19 cellular contexts compared by ENCODE assay signal in the genomic region with DNA sequence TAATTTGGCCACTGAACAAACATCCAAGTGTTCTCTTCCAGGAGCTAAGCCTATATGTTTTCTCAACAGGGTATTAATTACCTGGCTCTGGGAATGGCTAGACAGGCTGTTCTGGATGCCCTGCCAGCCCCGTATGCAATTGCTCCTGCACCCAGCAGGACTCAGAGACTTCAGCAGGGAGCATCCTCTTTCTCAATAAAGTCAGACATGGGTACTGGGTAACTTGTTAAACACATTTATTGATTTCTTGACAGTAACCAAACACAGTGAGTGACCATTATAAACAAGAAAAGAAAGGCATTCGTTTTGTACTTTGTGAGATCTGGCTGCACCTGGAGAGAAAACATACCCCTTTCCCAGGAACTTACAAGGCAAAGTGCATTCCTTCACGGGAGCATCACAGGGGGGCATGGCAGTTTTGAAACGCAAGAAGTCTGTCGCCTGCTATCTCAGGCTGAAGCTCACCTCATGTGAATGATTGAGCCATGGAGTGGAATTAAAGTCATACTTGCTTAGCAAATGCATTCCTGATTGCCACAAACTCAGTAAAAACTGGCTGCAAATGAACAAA.
A peak's percentile ranks its signal among the peaks of the same experiment; 100 is the strongest.
DNase-seq lines count a peak whose midpoint lies in the region; ATAC-seq, FAIRE-seq and TF ChIP-seq lines count a peak whose summit lies in the region.
"Had no signal": no experiment of that assay in that cellular context is flagged by ENCODE, and none has a peak within 500 bp of the region (broad histone marks: within the 10 kb centered on the region; RNA-seq: fewer than 3 reads in every experiment).

No MANE protein-coding gene starts in this region.

- H4K20me1 ChIP-seq in HepG2 (ENCODE audit: insufficient read depth, low read length) (no peaks in the 10 kb centered on the region), SK-N-SH (ENCODE audit: insufficient read depth) (no peaks in the 10 kb centered on the region)

- TF ChIP-seq RAD21 in HepG2 (CRISPR knock-in tag; IDR thresholded peaks at IDR 0.05) (no peak), SK-N-SH (IDR thresholded peaks at IDR 0.05; ENCODE audit: low read length) (no peak)

- H3K9me2 ChIP-seq in SK-N-SH, result no peaks in the 10 kb centered on the region

- peak; percentile 50 for FAIRE-seq in HepG2 (lab: Jason Lieb, UNC)
- FAIRE-seq: D721Med, G401.6, GM12878, H54 had no signal

- H3K27me3 ChIP-seq in HepG2 (ENCODE audit: control insufficient read depth in 1 of 2, insufficient read depth in 2 of 2, low read length in 2 of 2), result no peaks in the 10 kb centered on the region
- no peaks in the 10 kb centered on the region for H3K27me3 ChIP-seq in gastrocnemius medialis
- H3K27me3 ChIP-seq in SK-N-SH (ENCODE audit: insufficient read depth), result no peaks in the 10 kb centered on the region

- no peak for TF ChIP-seq CTCF in HepG2 (CRISPR knock-in tag; IDR thresholded peaks at IDR 0.05)
- peak in 4 of 5 experiments; percentile 10 to 46 (median 24) for TF ChIP-seq CTCF in gastrocnemius medialis (IDR thresholded peaks at IDR 0.05 in 4 of 5, conservative IDR thresholded peaks at IDR 0.05 in 1 of 5)
- no peak for TF ChIP-seq CTCF in SK-N-SH (IDR thresholded peaks at IDR 0.05)

- H3K4me3 ChIP-seq in HepG2 (replicated peaks in 1 of 3; ENCODE audit: insufficient read depth in 1 of 3, low read depth in 2 of 3, low read length in 3 of 3) (no peak overlapping the region), gastrocnemius medialis (no peak overlapping the region), SK-N-SH (ENCODE audit: low read depth in 2 of 2, low read length in 1 of 2) (no peak overlapping the region)
- H3K4me3 ChIP-seq: GM12878 had no signal

- TF ChIP-seq EP300 in HepG2 (IDR thresholded peaks at IDR 0.05; ENCODE audit: low read depth in 2 of 2, low read length in 2 of 2) (no peak), HepG2 (CRISPR knock-in tag; IDR thresholded peaks at IDR 0.05; ENCODE audit: borderline replicate concordance) (no peak), SK-N-SH (IDR thresholded peaks at IDR 0.05; ENCODE audit: borderline replicate concordance in 1 of 2, low read depth in 1 of 2, low read length in 1 of 2) (no peak)

- H3K27ac Mint-ChIP-seq in activated naive CD4-positive, alpha-beta T cell treated with anti-CD3 and anti-CD28 coated beads for 36 hours, result no peak overlapping the region
- H3K27ac Mint-ChIP-seq: CD4-positive, alpha-beta memory T cell had no signal

- BruUV-seq in HepG2 (replicated peaks; lab: Mats Ljungman, UMichigan), result no TSS peak

- WGBS in HepG2 (ENCODE audit: low lambda C conversion rate), result 0% methylated on average over 5 of the region's 5 CpGs
- WGBS in SK-N-SH (ENCODE audit: low lambda C conversion rate), result 22% methylated on average over 5 of the region's 5 CpGs

- ATAC-seq in HepG2 (peak; percentile 97), gastrocnemius medialis (peak; percentile 94 to 97), GM21786 (IDR thresholded peaks at IDR 0.05; ENCODE audit: unreplicated experiment) (no peak)
- ATAC-seq: GM12878 had no signal

- no peaks in the 10 kb centered on the region for H3K79me2 ChIP-seq in HepG2 (ENCODE audit: insufficient read depth, low read length)
- no peaks in the 10 kb centered on the region for H3K79me2 ChIP-seq in SK-N-SH (ENCODE audit: insufficient read depth)

- H3K4me1 Mint-ChIP-seq in activated naive CD4-positive, alpha-beta T cell treated with anti-CD3 and anti-CD28 coated beads for 36 hours (ENCODE audit: low read depth), result no peaks in the 10 kb centered on the region
- H3K4me1 Mint-ChIP-seq: CD4-positive, alpha-beta memory T cell had no signal

- CTCF ChIA-PET in HepG2 (lab: Yijun Ruan, JAX; ENCODE audit: low intra/inter-chr PET ratio, low total read pairs), result interaction anchor here (0.7 kb wide), 1 partner anchor 44 kb away, joined by 3 read pairs; no protein-coding TSS in a partner anchor
- CTCF ChIA-PET in activated naive CD4-positive, alpha-beta T cell treated with anti-CD3 and anti-CD28 coated beads for 36 hours (lab: Charles Lee), result no interaction called here
- CTCF ChIA-PET in SK-N-SH (lab: Yijun Ruan, JAX), result interaction anchor here (0.8 to 0.9 kb wide), 2 partner anchors 10 to 259 kb away, joined by 3 read pairs; no protein-coding TSS in a partner anchor

- no peaks in the 10 kb centered on the region for H3F3A ChIP-seq in SK-N-SH (replicated peaks; ENCODE audit: insufficient read depth)

- in situ Hi-C loops in HepG2 (cut with HindIII; ENCODE audit: extremely low pct_ligation_motif_present, low pct_unique_long_range_greater_than_20kb), result loop anchor here (5.0 kb wide), 1 partner anchor 52 kb away; no protein-coding TSS in a partner anchor
- in situ Hi-C loops in gastrocnemius medialis (cut with MboI; ENCODE audit: low sequenced_read_pairs in 4 of 4), result no loop called here

- H3K9ac ChIP-seq in HepG2 (ENCODE audit: insufficient read depth, low read depth, low read length), result no peak overlapping the region
- no peak overlapping the region for H3K9ac ChIP-seq in SK-N-SH

- H3K36me3 Mint-ChIP-seq in activated naive CD4-positive, alpha-beta T cell treated with anti-CD3 and anti-CD28 coated beads for 36 hours (ENCODE audit: low read depth), result no peaks in the 10 kb centered on the region
- H3K36me3 Mint-ChIP-seq: CD4-positive, alpha-beta memory T cell had no signal

- H3K36me3 ChIP-seq in HepG2 (replicated peaks in 1 of 2; ENCODE audit: control insufficient read depth in 1 of 2, insufficient read depth in 2 of 2, low read length in 2 of 2) (no peaks in the 10 kb centered on the region), gastrocnemius medialis (no peaks in the 10 kb centered on the region), SK-N-SH (replicated peaks in 1 of 2; ENCODE audit: control insufficient read depth in 1 of 2, insufficient read depth in 2 of 2, low read length in 1 of 2) (no peaks in the 10 kb centered on the region)

- H3K9me3 Mint-ChIP-seq in activated naive CD4-positive, alpha-beta T cell treated with anti-CD3 and anti-CD28 coated beads for 36 hours, result no peaks in the 10 kb centered on the region

- H3K27ac ChIP-seq in HepG2 (ENCODE audit: extremely low read length, insufficient read depth, low read length) (no peak overlapping the region), gastrocnemius medialis (peak overlapping the region; percentile 73 to 89 (median 79)), SK-N-SH (ENCODE audit: low read depth in 2 of 2, low read length in 1 of 2) (no peak overlapping the region)
- H3K27ac ChIP-seq: RWPE1 had no signal

- no peaks in the 10 kb centered on the region for H3K27me3 Mint-ChIP-seq in activated naive CD4-positive, alpha-beta T cell treated with anti-CD3 and anti-CD28 coated beads for 36 hours (ENCODE audit: low read depth)

- H3K9me3 ChIP-seq in HepG2 (ENCODE audit: low read length), result no peaks in the 10 kb centered on the region
- H3K9me3 ChIP-seq in gastrocnemius medialis, result no peaks in the 10 kb centered on the region
- H3K9me3 ChIP-seq in SK-N-SH, result 0 out of 2 replicates have a peak, but pooled peaks cover 4% of the 10 kb centered on the region

- peak; percentile 52 for DNase-seq in NCI-H510A treated with DMSO at 0.1 percent for 48 hours (lab: John Stamatoyannopoulos, UW)
- no peak for DNase-seq in NCI-H510A (lab: John Stamatoyannopoulos, UW)
- peak; percentile 72 for DNase-seq in cerebellar cortex (ENCODE audit: low spot score)
- peak; percentile 21 for DNase-seq in HepG2 (ENCODE audit: low spot score)
- peak; percentile 65 to 72 for DNase-seq in gastrocnemius medialis
- no peak for DNase-seq in activated naive CD4-positive, alpha-beta T cell treated with anti-CD3 and anti-CD28 coated beads for 36 hours
- DNase-seq in SK-N-SH, result no peak
- DNase-seq: 8988T; CD4-positive, alpha-beta memory T cell; DMS79 treated with DMSO at 0.1 percent for 48 hours; NCI-H2029; NCI-H2171 treated with DMSO at 0.1 percent for 48 hours; NCI-H524 had no signal

- no peak overlapping the region for H3K4me3 Mint-ChIP-seq in activated naive CD4-positive, alpha-beta T cell treated with anti-CD3 and anti-CD28 coated beads for 36 hours
- H3K4me3 Mint-ChIP-seq: CD4-positive, alpha-beta memory T cell had no signal

- H2AFZ ChIP-seq in HepG2 (ENCODE audit: low read length), result no peak overlapping the region
- H2AFZ ChIP-seq in SK-N-SH (ENCODE audit: low read depth), result no peak overlapping the region

- POLR2A ChIA-PET in HepG2 (lab: Yijun Ruan, JAX), result no interaction called here
- POLR2A ChIA-PET in SK-N-SH (lab: Yijun Ruan, JAX), result no interaction called here

- no peak for TF ChIP-seq POLR2A in HepG2 (IDR thresholded peaks at IDR 0.05; ENCODE audit: insufficient read depth in 1 of 2, low read depth in 2 of 2, low read length in 2 of 2)
- no peak for TF ChIP-seq POLR2A in gastrocnemius medialis (IDR thresholded peaks at IDR 0.05)

- intact Hi-C loops in HepG2 (cut with micrococcal nuclease; ENCODE audit: unreplicated experiment) (no loop called here), gastrocnemius medialis (cut with DNase I; ENCODE audit: low total_unique reads) (loop anchor here (1.0 kb wide), 1 partner anchor 21 kb away; no protein-coding TSS in a partner anchor)
- intact Hi-C loops in activated naive CD4-positive, alpha-beta T cell treated with anti-CD3 and anti-CD28 coated beads for 36 hours (cut with micrococcal nuclease), result no loop called here

- H3K4me1 ChIP-seq in HepG2 (ENCODE audit: insufficient read depth, low read length) (peaks cover 8% of the 10 kb centered on the region), gastrocnemius medialis (peaks cover 33 to 34% of the 10 kb centered on the region in 2 donors), SK-N-SH (ENCODE audit: control insufficient read depth in 1 of 2, insufficient read depth in 2 of 2, low read depth in 1 of 2, low read length in 1 of 2) (no peaks in the 10 kb centered on the region)

- H3K4me2 ChIP-seq in HepG2 (ENCODE audit: low read depth, low read length) (no peak overlapping the region), SK-N-SH (no peak overlapping the region)

TF ChIP-seq in HepG2, 621 proteins besides CTCF, POLR2A, EP300 and RAD21 (continues in another document):
- TF ChIP-seq CREB1 (IDR thresholded peaks at IDR 0.05), result no peak
- TF ChIP-seq CREB1 (CRISPR knock-in tag; IDR thresholded peaks at IDR 0.05), result 0 out of 2 replicates have a peak, but pooled peaks have one; percentile 24

TF ChIP-seq in SK-N-SH, 30 proteins besides CTCF, POLR2A, EP300 and RAD21:
- no peak for TF ChIP-seq TAF1 (IDR thresholded peaks at IDR 0.05; ENCODE audit: borderline replicate concordance, low read depth, low read length)
- TF ChIP-seq FOSL2 (IDR thresholded peaks at IDR 0.05; ENCODE audit: borderline replicate concordance, low read depth), result no peak
- no peak for TF ChIP-seq TCF12 (IDR thresholded peaks at IDR 0.05)
- no peak for TF ChIP-seq CHD2 (IDR thresholded peaks at IDR 0.05; ENCODE audit: low read length, partially characterized antibody)
- TF ChIP-seq, protein P1, sequence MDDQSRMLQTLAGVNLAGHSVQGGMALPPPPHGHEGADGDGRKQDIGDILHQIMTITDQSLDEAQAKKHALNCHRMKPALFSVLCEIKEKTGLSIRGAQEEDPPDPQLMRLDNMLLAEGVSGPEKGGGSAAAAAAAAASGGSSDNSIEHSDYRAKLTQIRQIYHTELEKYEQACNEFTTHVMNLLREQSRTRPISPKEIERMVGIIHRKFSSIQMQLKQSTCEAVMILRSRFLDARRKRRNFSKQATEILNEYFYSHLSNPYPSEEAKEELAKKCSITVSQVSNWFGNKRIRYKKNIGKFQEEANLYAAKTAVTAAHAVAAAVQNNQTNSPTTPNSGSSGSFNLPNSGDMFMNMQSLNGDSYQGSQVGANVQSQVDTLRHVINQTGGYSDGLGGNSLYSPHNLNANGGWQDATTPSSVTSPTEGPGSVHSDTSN (IDR thresholded peaks at IDR 0.05), result no peak

Comparison
In these comparisons a context has a peak if more than half of its experiments do, and no peak if none do; other contexts are left out.
1. DNase-seq: peak in NCI-H510A treated with DMSO at 0.1 percent for 48 hours (single experiment), cerebellar cortex (single experiment), HepG2 (single experiment) and gastrocnemius medialis (2 of 2); none in NCI-H510A (single experiment), activated naive CD4-positive, alpha-beta T cell treated with anti-CD3 and anti-CD28 coated beads for 36 hours (single experiment) and SK-N-SH (single experiment).
2. H3K27ac ChIP-seq: peak in gastrocnemius medialis (4 of 4); none in HepG2 (single experiment) and SK-N-SH (0 of 2).
3. CTCF ChIP-seq: peak in gastrocnemius medialis (4 of 5); none in HepG2 (single experiment) and SK-N-SH (single experiment).